23 cellular contexts compared by ENCODE assay signal in genomic region chr17:28978565-28978964, GRCh38. TPM values are rescaled to one million over a fixed set of nuclear protein-coding genes. Genes with fewer than 3 reads are reported as not detected.
A peak's percentile ranks its signal among the peaks of the same experiment; 100 is the strongest.
DNase-seq lines count a peak whose midpoint lies in the region; ATAC-seq and TF ChIP-seq lines count a peak whose summit lies in the region.
"Had no signal": no experiment of that assay in that cellular context is flagged by ENCODE, and none has a peak within 500 bp of the region (broad histone marks: within the 10 kb centered on the region; RNA-seq: fewer than 3 reads in every experiment).

No MANE protein-coding gene starts in this region.

- H3K27me3 Mint-ChIP-seq in CD8-positive, alpha-beta T cell (ENCODE audit: low read depth): no peaks in the 10 kb centered on the region
- H3K27me3 Mint-ChIP-seq in brain: peaks cover 15% of the 10 kb centered on the region
- peaks cover 0 to 3% (median 0%) of the 10 kb centered on the region in 5 donors for H3K27me3 Mint-ChIP-seq in naive thymus-derived CD8-positive, alpha-beta T cell
- peaks cover 2% of the 10 kb centered on the region for H3K27me3 Mint-ChIP-seq in activated T-helper 1 cell treated with anti-CD3 and anti-CD28 coated beads, Interleukin-12 subunit alpha, Interleukin-12 subunit beta, Interleukin-2, Interleukin-4 antibody, amounts not matched to agents 30 ng/mL and 10 ng/mL and 1 ng/mL, durations not matched to agents 14 hours and 24 hours and 36 hours (ENCODE audit: insufficient read depth)

- peak overlapping the region; percentile 83 for H3K4me2 ChIP-seq in BLaER1

- CTCF ChIA-PET in CD8-positive, alpha-beta T cell (lab: Charles Lee): interaction anchor here (0.7 to 2.2 kb wide), 3 partner anchors 13 to 138 kb away, joined by 3 to 6 read pairs (median 5); no protein-coding TSS in a partner anchor

- POLR2A ChIA-PET in CD8-positive, alpha-beta T cell (lab: Charles Lee): no interaction called here
- POLR2A ChIA-PET in naive thymus-derived CD8-positive, alpha-beta T cell (lab: Charles Lee): no interaction called here

- H3K4me3 Mint-ChIP-seq in CD8-positive, alpha-beta T cell: no peak overlapping the region
- H3K4me3 Mint-ChIP-seq in brain: no peak overlapping the region
- no peak overlapping the region for H3K4me3 Mint-ChIP-seq in naive thymus-derived CD8-positive, alpha-beta T cell
- H3K4me3 Mint-ChIP-seq in activated T-helper 1 cell treated with anti-CD3 and anti-CD28 coated beads, Interleukin-12 subunit alpha, Interleukin-12 subunit beta, Interleukin-2, Interleukin-4 antibody, amounts not matched to agents 30 ng/mL and 10 ng/mL and 1 ng/mL, durations not matched to agents 14 hours and 24 hours and 36 hours: no peak overlapping the region
- H3K4me3 Mint-ChIP-seq: H9, HFFc6 had no signal

- ATAC-seq in CD8-positive, alpha-beta T cell: no peak
- ATAC-seq in naive thymus-derived CD8-positive, alpha-beta T cell: no peak
- ATAC-seq in HG03571 (IDR thresholded peaks at IDR 0.05; ENCODE audit: unreplicated experiment) (no peak), HG03139 (IDR thresholded peaks at IDR 0.05; ENCODE audit: unreplicated experiment) (no peak)
- ATAC-seq: SK-N-SH treated with all-trans-retinoic acid at 6 μM for 48 hours had no signal

- peaks cover 20% of the 10 kb centered on the region for H3K4me1 Mint-ChIP-seq in CD8-positive, alpha-beta T cell (ENCODE audit: low read depth)
- H3K4me1 Mint-ChIP-seq in brain: peaks cover 32% of the 10 kb centered on the region
- H3K4me1 Mint-ChIP-seq in naive thymus-derived CD8-positive, alpha-beta T cell: peaks cover 18 to 23% (median 21%) of the 10 kb centered on the region in 4 donors
- peaks cover 16% of the 10 kb centered on the region for H3K4me1 Mint-ChIP-seq in activated T-helper 1 cell treated with anti-CD3 and anti-CD28 coated beads, Interleukin-12 subunit alpha, Interleukin-12 subunit beta, Interleukin-2, Interleukin-4 antibody, amounts not matched to agents 30 ng/mL and 10 ng/mL and 1 ng/mL, durations not matched to agents 14 hours and 24 hours and 36 hours (ENCODE audit: low read depth)

- no peaks in the 10 kb centered on the region for H3K27me3 ChIP-seq in BLaER1
- no peaks in the 10 kb centered on the region for H3K27me3 ChIP-seq in CD8-positive, alpha-beta T cell (ENCODE audit: insufficient read depth, low read length)

- no peak for TF ChIP-seq CTCF in CD8-positive, alpha-beta T cell (IDR thresholded peaks at IDR 0.05)
- no peak for TF ChIP-seq CTCF in brain (conservative IDR thresholded peaks at IDR 0.05)

- no peaks in the 10 kb centered on the region for H3K9me3 Mint-ChIP-seq in CD8-positive, alpha-beta T cell
- H3K9me3 Mint-ChIP-seq in brain: peaks cover 0 to 3% (median 0%) of the 10 kb centered on the region in 5 experiments
- H3K9me3 Mint-ChIP-seq in naive thymus-derived CD8-positive, alpha-beta T cell: no peaks in the 10 kb centered on the region
- no peaks in the 10 kb centered on the region for H3K9me3 Mint-ChIP-seq in activated T-helper 1 cell treated with anti-CD3 and anti-CD28 coated beads, Interleukin-12 subunit alpha, Interleukin-12 subunit beta, Interleukin-2, Interleukin-4 antibody, amounts not matched to agents 30 ng/mL and 10 ng/mL and 1 ng/mL, durations not matched to agents 14 hours and 24 hours and 36 hours
- H3K9me3 Mint-ChIP-seq: H9, HFFc6 had no signal

- H3K4me3 ChIP-seq in BLaER1: no peak overlapping the region
- H3K4me3 ChIP-seq in CD8-positive, alpha-beta T cell (ENCODE audit: low read depth, low read length): no peak overlapping the region

- H3K27ac ChIP-seq in BLaER1: 0 out of 2 replicates have a peak overlapping the region, but pooled peaks have one; percentile 74
- no peak overlapping the region for H3K27ac ChIP-seq in CD8-positive, alpha-beta T cell (ENCODE audit: low read depth, low read length)
- H3K27ac ChIP-seq: C4-2B had no signal

- no peaks in the 10 kb centered on the region for H3K36me3 Mint-ChIP-seq in CD8-positive, alpha-beta T cell
- no peaks in the 10 kb centered on the region for H3K36me3 Mint-ChIP-seq in brain
- no peaks in the 10 kb centered on the region for H3K36me3 Mint-ChIP-seq in naive thymus-derived CD8-positive, alpha-beta T cell
- no peaks in the 10 kb centered on the region for H3K36me3 Mint-ChIP-seq in activated T-helper 1 cell treated with anti-CD3 and anti-CD28 coated beads, Interleukin-12 subunit alpha, Interleukin-12 subunit beta, Interleukin-2, Interleukin-4 antibody, amounts not matched to agents 30 ng/mL and 10 ng/mL and 1 ng/mL, durations not matched to agents 14 hours and 24 hours and 36 hours (ENCODE audit: low read depth)

- peak overlapping the region; percentile 39 for H3K27ac Mint-ChIP-seq in CD8-positive, alpha-beta T cell
- H3K27ac Mint-ChIP-seq in brain: peak overlapping the region in 3 of 5 experiments; percentile 4 to 89 (median 79)
- H3K27ac Mint-ChIP-seq in naive thymus-derived CD8-positive, alpha-beta T cell: peak overlapping the region in 8 of 10 donors; percentile 47 to 89 (median 66)
- H3K27ac Mint-ChIP-seq in activated T-helper 1 cell treated with anti-CD3 and anti-CD28 coated beads, Interleukin-12 subunit alpha, Interleukin-12 subunit beta, Interleukin-2, Interleukin-4 antibody, amounts not matched to agents 30 ng/mL and 10 ng/mL and 1 ng/mL, durations not matched to agents 14 hours and 24 hours and 36 hours: no peak overlapping the region
- H3K27ac Mint-ChIP-seq: HFFc6 had no signal

- intact Hi-C loops in CD8-positive, alpha-beta T cell (cut with DNase I, micrococcal nuclease): no loop called here
- intact Hi-C loops in activated T-helper 1 cell treated with anti-CD3 and anti-CD28 coated beads, Interleukin-12 subunit alpha, Interleukin-12 subunit beta, Interleukin-2, Interleukin-4 antibody, amounts not matched to agents 30 ng/mL and 10 ng/mL and 1 ng/mL, durations not matched to agents 14 hours and 24 hours and 36 hours (cut with micrococcal nuclease): no loop called here

- H3K36me3 ChIP-seq in BLaER1: no peaks in the 10 kb centered on the region
- no peaks in the 10 kb centered on the region for H3K36me3 ChIP-seq in CD8-positive, alpha-beta T cell (ENCODE audit: insufficient read depth, low read length)

- no peaks in the 10 kb centered on the region for H4K20me1 ChIP-seq in BLaER1

- peaks cover 84% of the 10 kb centered on the region for H3K4me1 ChIP-seq in BLaER1
- peaks cover 22% of the 10 kb centered on the region for H3K4me1 ChIP-seq in CD8-positive, alpha-beta T cell (ENCODE audit: insufficient read depth, low read length)
- H3K4me1 ChIP-seq: Caco-2 had no signal

- H3K9me3 ChIP-seq in BLaER1: no peaks in the 10 kb centered on the region
- H3K9me3 ChIP-seq in CD8-positive, alpha-beta T cell (ENCODE audit: low read length): no peaks in the 10 kb centered on the region
- H3K9me3 ChIP-seq: Caco-2 had no signal

- no peak overlapping the region for H3K9ac ChIP-seq in BLaER1

- DNase-seq in CD8-positive, alpha-beta T cell: no peak
- DNase-seq in naive thymus-derived CD8-positive, alpha-beta T cell: no peak
- no peak for DNase-seq in activated T-helper 1 cell treated with anti-CD3 and anti-CD28 coated beads, Interleukin-12 subunit alpha, Interleukin-12 subunit beta, Interleukin-2, Interleukin-4 antibody, amounts not matched to agents 30 ng/mL and 10 ng/mL and 1 ng/mL, durations not matched to agents 14 hours and 24 hours and 36 hours (ENCODE audit: low spot score)
- DNase-seq: Caco-2, H9, HFFc6, Kasumi-1, MV-4-11, NCI-H1105, NCI-H1436 treated with DMSO at 0.1 percent for 48 hours, NCI-H187 treated with DMSO at 0.1 percent for 48 hours, NCI-H2171 treated with DMSO at 0.1 percent for 48 hours, NCI-H524 treated with DMSO at 0.1 percent for 48 hours, NCI-H774 had no signal

RNA-seq across cellular contexts. Expression of gene PHF12, which starts 27.2 kb away (rescaled TPM):
- 100 to 1,000 TPM; 294 to 297 TPM for total RNA-seq in CD8-positive, alpha-beta T cell
- 43.1 TPM for polyA plus RNA-seq in brain (ENCODE audit: insufficient read depth, low read depth, low replicate concordance)
- total RNA-seq in naive thymus-derived CD8-positive, alpha-beta T cell: 100 to 1,000 TPM; 117 to 124 TPM
- polyA plus RNA-seq in naive thymus-derived CD8-positive, alpha-beta T cell: 10 to 100 TPM in 1 of 3 donors, 1 to 10 TPM in 2; 5.2 to 12.0 (median 6.2) TPM
- 58.4 and 64.9 TPM in 2 replicates for total RNA-seq in activated T-helper 1 cell treated with anti-CD3 and anti-CD28 coated beads, Interleukin-12 subunit alpha, Interleukin-12 subunit beta, Interleukin-2, Interleukin-4 antibody, amounts not matched to agents 30 ng/mL and 10 ng/mL and 1 ng/mL, durations not matched to agents 14 hours and 24 hours and 36 hours

RNA-seq across cellular contexts. Expression of gene SEZ6, which starts 27.3 kb away (rescaled TPM):
- total RNA-seq in CD8-positive, alpha-beta T cell: under 1 TPM in 1 of 2 experiments, not detected in 1; 0.56 TPM
- 64.1 TPM for polyA plus RNA-seq in brain (ENCODE audit: insufficient read depth, low read depth, low replicate concordance)
- not detected for total RNA-seq in naive thymus-derived CD8-positive, alpha-beta T cell
- polyA plus RNA-seq in naive thymus-derived CD8-positive, alpha-beta T cell: 1 to 10 TPM in 1 of 3 donors, under 1 TPM in 2; 0.40 to 1.5 (median 0.85) TPM
- total RNA-seq in activated T-helper 1 cell treated with anti-CD3 and anti-CD28 coated beads, Interleukin-12 subunit alpha, Interleukin-12 subunit beta, Interleukin-2, Interleukin-4 antibody, amounts not matched to agents 30 ng/mL and 10 ng/mL and 1 ng/mL, durations not matched to agents 14 hours and 24 hours and 36 hours: not detected in 2 replicates
- total RNA-seq: Caco-2, HFFc6, HT-29, M059J had no signal
- polyA plus RNA-seq: AG04450 had no signal
